ENCODE assay signal across 1 cellular context in genomic region chr1:25695991-25696330, GRCh38.
TF ChIP-seq lines count a peak whose summit lies in the region.

No MANE protein-coding gene starts in this region.

TF ChIP-seq in WTC11, 78 proteins besides CTCF, POLR2A, EP300 and RAD21 (continued from another document):
- no peak for TF ChIP-seq AFF4 (CRISPR knock-in tag; IDR thresholded peaks at IDR 0.05; ENCODE audit: borderline replicate concordance)
- TF ChIP-seq ZSCAN18 (CRISPR knock-in tag; IDR thresholded peaks at IDR 0.05) = no peak
